32 cellular contexts compared by ENCODE assay signal in the genomic region with DNA sequence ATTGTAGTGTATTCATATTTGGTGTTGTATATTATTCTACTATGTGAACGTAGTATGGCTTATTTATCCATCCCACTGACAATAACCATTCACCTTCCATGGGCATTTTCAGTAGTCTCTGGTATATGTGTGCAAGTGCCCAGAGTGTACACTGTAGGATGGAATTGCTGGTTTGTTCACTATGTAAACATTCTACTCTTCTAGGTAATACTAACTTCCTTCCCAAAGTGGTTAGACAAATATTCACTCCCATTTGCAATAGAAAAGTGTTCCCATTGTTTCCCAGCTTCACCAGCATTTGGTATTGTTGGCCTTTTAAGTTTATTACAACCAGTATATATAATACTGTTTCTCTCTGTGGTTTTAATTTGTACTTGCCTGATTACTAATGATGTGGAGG.
A peak's percentile ranks its signal among the peaks of the same experiment; 100 is the strongest.
DNase-seq lines count a peak whose midpoint lies in the region; ATAC-seq and TF ChIP-seq lines count a peak whose summit lies in the region.
"Had no signal": no experiment of that assay in that cellular context is flagged by ENCODE, and none has a peak within 500 bp of the region (broad histone marks: within the 10 kb centered on the region; RNA-seq: fewer than 3 reads in every experiment).

No MANE protein-coding gene starts in this region.

- H3K27ac ChIP-seq in PC-3 (ENCODE audit: low read length) (no peak overlapping the region), psoas muscle (no peak overlapping the region)
- H3K27ac ChIP-seq: 22Rv1; A549; BLaER1; BLaER1 treated with 17β-estradiol and CSF1 and Interleukin-3, amounts not matched to agents 10 nM and 100 nM; C4-2B had no signal

- H3K27ac Mint-ChIP-seq in natural killer cell treated with Interleukin-12 subunit alpha and Interleukin-12 subunit beta and Interleukin-15 and Interleukin-18, amount 100 ng/mL, for 72 hours: no peak overlapping the region
- H3K27ac Mint-ChIP-seq: B cell; CD14-positive monocyte; CD4-positive, alpha-beta memory T cell; CD4-positive, alpha-beta T cell; CD4-positive, CD25-positive, alpha-beta regulatory T cell; CD8-positive, alpha-beta memory T cell; CD8-positive, alpha-beta T cell had no signal

- H3K36me3 ChIP-seq in PC-3 (ENCODE audit: low read depth, low read length): no peaks in the 10 kb centered on the region
- no peaks in the 10 kb centered on the region for H3K36me3 ChIP-seq in psoas muscle (ENCODE audit: insufficient read depth in 1 of 2, low read depth in 1 of 2)
- H3K36me3 ChIP-seq: BE2C, BLaER1 had no signal

- peaks cover 5 to 9% of the 10 kb centered on the region in 2 donors for H3K27me3 Mint-ChIP-seq in natural killer cell treated with Interleukin-12 subunit alpha and Interleukin-12 subunit beta and Interleukin-15 and Interleukin-18, amount 100 ng/mL, for 72 hours
- H3K27me3 Mint-ChIP-seq: CD4-positive, CD25-positive, alpha-beta regulatory T cell had no signal

- H3K9me3 Mint-ChIP-seq in natural killer cell treated with Interleukin-12 subunit alpha and Interleukin-12 subunit beta and Interleukin-15 and Interleukin-18, amount 100 ng/mL, for 72 hours: peaks cover 4% of the 10 kb centered on the region
- H3K9me3 Mint-ChIP-seq: CD4-positive, alpha-beta T cell had no signal

- peak; percentile 61 for DNase-seq in DMS53 (lab: John Stamatoyannopoulos, UW)
- DNase-seq in DMS53 treated with DMSO at 0.1 percent for 48 hours (lab: John Stamatoyannopoulos, UW; ENCODE audit: unreplicated experiment): peak; percentile 68
- peak; percentile 56 for DNase-seq in PC-3
- no peak for DNase-seq in NCI-H2196 (lab: John Stamatoyannopoulos, UW; ENCODE audit: unreplicated experiment)
- no peak for DNase-seq in natural killer cell treated with Interleukin-12 subunit alpha and Interleukin-12 subunit beta and Interleukin-15 and Interleukin-18, amount 100 ng/mL, for 72 hours (ENCODE audit: low spot score)
- DNase-seq in psoas muscle: no peak
- DNase-seq: 8988T; ACHN; AML-193; BE2C; C1 segment of cervical spinal cord; Caco-2; Calu3; CD4-positive, alpha-beta memory T cell; CD4-positive, alpha-beta T cell; CD4-positive, CD25-positive, alpha-beta regulatory T cell; CD8-positive, alpha-beta memory T cell; CD8-positive, alpha-beta T cell; COR-L47; DMS 273 treated with DMSO at 0.1 percent for 48 hours; DMS153; DMS79; DMS79 treated with DMSO at 0.1 percent for 48 hours; DND-41; EL had no signal

- no peaks in the 10 kb centered on the region for H3K27me3 ChIP-seq in PC-3 (ENCODE audit: low read length)
- no peaks in the 10 kb centered on the region for H3K27me3 ChIP-seq in psoas muscle (ENCODE audit: insufficient read depth in 3 of 3, low read length in 2 of 3)
- H3K27me3 ChIP-seq: BE2C; BLaER1; BLaER1 treated with 17β-estradiol and CSF1 and Interleukin-3, amounts not matched to agents 10 nM and 100 nM had no signal

- POLR2A ChIA-PET in PC-3 (lab: Charles Lee; ENCODE audit: unreplicated experiment): no interaction called here

- H3K4me3 Mint-ChIP-seq in natural killer cell treated with Interleukin-12 subunit alpha and Interleukin-12 subunit beta and Interleukin-15 and Interleukin-18, amount 100 ng/mL, for 72 hours: no peak overlapping the region
- H3K4me3 Mint-ChIP-seq: B cell; CD14-positive monocyte; CD4-positive, alpha-beta memory T cell; CD4-positive, alpha-beta T cell; CD4-positive, CD25-positive, alpha-beta regulatory T cell; CD8-positive, alpha-beta memory T cell; CD8-positive, alpha-beta T cell had no signal

- CTCF ChIA-PET in PC-3 (lab: Charles Lee): no interaction called here

- no peaks in the 10 kb centered on the region for H3F3A ChIP-seq in PC-3 (ENCODE audit: low read length, unreplicated experiment)

- H3K4me1 Mint-ChIP-seq in natural killer cell treated with Interleukin-12 subunit alpha and Interleukin-12 subunit beta and Interleukin-15 and Interleukin-18, amount 100 ng/mL, for 72 hours (ENCODE audit: low read depth in 2 of 2): no peaks in the 10 kb centered on the region
- H3K4me1 Mint-ChIP-seq: B cell; CD14-positive monocyte; CD4-positive, alpha-beta memory T cell; CD4-positive, CD25-positive, alpha-beta regulatory T cell; CD8-positive, alpha-beta memory T cell had no signal

- no peaks in the 10 kb centered on the region for H3K79me2 ChIP-seq in PC-3 (ENCODE audit: low read length)

- no peak overlapping the region for H3K4me2 ChIP-seq in PC-3 (ENCODE audit: low read length)
- H3K4me2 ChIP-seq: A549; BLaER1; BLaER1 treated with 17β-estradiol and CSF1 and Interleukin-3, amounts not matched to agents 10 nM and 100 nM had no signal

- H3K4me1 ChIP-seq in PC-3 (ENCODE audit: insufficient read depth, low read length): 0 out of 2 replicates have a peak, but pooled peaks cover under 1% of the 10 kb centered on the region
- H3K4me1 ChIP-seq in psoas muscle: no peaks in the 10 kb centered on the region
- H3K4me1 ChIP-seq: A549, BE2C, Caco-2 had no signal

- TF ChIP-seq CTCF in PC-3 (conservative IDR thresholded peaks at IDR 0.05; ENCODE audit: low read depth, low read length) (no peak), psoas muscle (IDR thresholded peaks at IDR 0.05) (no peak)

- whole genome bisulfite sequencing in psoas muscle, 3 donors: 85 to 88% (median 85%) methylated on average over 1 of the region's 1 CpG

- H3K9ac ChIP-seq in PC-3 (ENCODE audit: low read length): no peak overlapping the region
- H3K9ac ChIP-seq: BLaER1; BLaER1 treated with 17β-estradiol and CSF1 and Interleukin-3, amounts not matched to agents 10 nM and 100 nM had no signal

- H3K9me3 ChIP-seq in PC-3 (ENCODE audit: low read length) (no peaks in the 10 kb centered on the region), psoas muscle (peaks cover 4% of the 10 kb centered on the region)
- H3K9me3 ChIP-seq: A549, BE2C, Caco-2 had no signal

- intact Hi-C loops in PC-3 (cut with micrococcal nuclease) (no loop called here), psoas muscle (cut with DNase I) (no loop called here)

- H2AFZ ChIP-seq in PC-3 (ENCODE audit: low read length): no peak overlapping the region

- H3K4me3 ChIP-seq in PC-3 (ENCODE audit: low read length) (no peak overlapping the region), psoas muscle (no peak overlapping the region)
- H3K4me3 ChIP-seq: A549; BLaER1; BLaER1 treated with 17β-estradiol and CSF1 and Interleukin-3, amounts not matched to agents 10 nM and 100 nM had no signal

- no TSS peak for BruUV-seq in PC-3 (replicated peaks; lab: Mats Ljungman, UMichigan)

- H3K9me2 ChIP-seq in PC-3 (replicated peaks; ENCODE audit: low read length): no peaks in the 10 kb centered on the region; the same call in 1 of the 2 replicates

- ATAC-seq in PC-3 (peak; percentile 99), psoas muscle (no peak)
- ATAC-seq in natural killer cell treated with Interleukin-12 subunit alpha and Interleukin-12 subunit beta and Interleukin-15 and Interleukin-18, amount 100 ng/mL, for 72 hours: no peak
- ATAC-seq: A549; CD8-positive, alpha-beta T cell had no signal

- H3K36me3 Mint-ChIP-seq in natural killer cell treated with Interleukin-12 subunit alpha and Interleukin-12 subunit beta and Interleukin-15 and Interleukin-18, amount 100 ng/mL, for 72 hours: no peaks in the 10 kb centered on the region
- H3K36me3 Mint-ChIP-seq: CD14-positive monocyte; CD4-positive, alpha-beta memory T cell; CD4-positive, CD25-positive, alpha-beta regulatory T cell; CD8-positive, alpha-beta memory T cell; CD8-positive, alpha-beta T cell had no signal

- no peaks in the 10 kb centered on the region for H4K20me1 ChIP-seq in PC-3 (ENCODE audit: low read length)
- H4K20me1 ChIP-seq: BLaER1; BLaER1 treated with 17β-estradiol and CSF1 and Interleukin-3, amounts not matched to agents 10 nM and 100 nM had no signal

Comparison
In these comparisons a context has a peak if more than half of its experiments do, and no peak if none do; other contexts are left out.
1. DNase-seq: peak in DMS53 (single experiment), DMS53 treated with DMSO at 0.1 percent for 48 hours (single experiment) and PC-3 (single experiment); none in NCI-H2196 (single experiment), natural killer cell treated with Interleukin-12 subunit alpha and Interleukin-12 subunit beta and Interleukin-15 and Interleukin-18, amount 100 ng/mL, for 72 hours (single experiment) and psoas muscle (0 of 2).